ENCODE assay signal across 8 cellular contexts in genomic region chr3:42042747-42043115, GRCh38. TPM values are rescaled to one million over a fixed set of nuclear protein-coding genes. Genes with fewer than 3 reads are reported as not detected.
DNase-seq lines count a peak whose midpoint lies in the region; ATAC-seq and TF ChIP-seq lines count a peak whose summit lies in the region.

No MANE protein-coding gene starts in this region.

- H3K4me3 ChIP-seq in heart left ventricle (peak overlapping the region in 5 of 12 donors; percentile 3 to 34 (median 20)), parathyroid adenoma (ENCODE audit: low read depth, low read length) (peak overlapping the region; percentile 1)

- H3K27ac ChIP-seq in heart left ventricle (peak overlapping the region in 11 of 12 donors; percentile 62 to 86 (median 78)), parathyroid adenoma (peak overlapping the region; percentile 50)

- intact Hi-C loops in heart left ventricle (cut with DNase I) = no loop called here
- intact Hi-C loops in CD14-positive monocyte (cut with micrococcal nuclease) = no loop called here

- peaks cover 38% of the 10 kb centered on the region for H3K79me2 ChIP-seq in parathyroid adenoma

- H2AFZ ChIP-seq in parathyroid adenoma = peak overlapping the region; percentile 4

- H3K4me1 ChIP-seq in heart left ventricle (peaks cover 13 to 93% (median 58%) of the 10 kb centered on the region in 12 donors), parathyroid adenoma (peaks cover 13% of the 10 kb centered on the region)

- no peaks in the 10 kb centered on the region for H3K9me3 Mint-ChIP-seq in CD14-positive monocyte

- peak in 2 of 4 donors; percentile 28 to 31 for ATAC-seq in heart left ventricle
- ATAC-seq in HG03571 (IDR thresholded peaks at IDR 0.05; ENCODE audit: unreplicated experiment) = no peak

- no peak overlapping the region for H3K4me3 Mint-ChIP-seq in CD14-positive monocyte

- peaks cover 23% of the 10 kb centered on the region for H3K4me1 Mint-ChIP-seq in CD14-positive monocyte

- H3K27me3 ChIP-seq in heart left ventricle (no peaks in the 10 kb centered on the region), parathyroid adenoma (ENCODE audit: control insufficient read depth, insufficient read depth, low read length) (no peaks in the 10 kb centered on the region)

- TF ChIP-seq CTCF in heart left ventricle (IDR thresholded peaks at IDR 0.05) (no peak), parathyroid adenoma (IDR thresholded peaks at IDR 0.05) (no peak), CD14-positive monocyte (IDR thresholded peaks at IDR 0.05) (no peak)

- 10 to 21% (median 15%) methylated on average over 5 of the region's 5 CpGs for WGBS in heart left ventricle, 4 donors

- H3K36me3 ChIP-seq in heart left ventricle = no peaks in the 10 kb centered on the region
- no peaks in the 10 kb centered on the region for H3K36me3 ChIP-seq in parathyroid adenoma (ENCODE audit: control insufficient read depth, insufficient read depth, low read length)

- H3K36me3 Mint-ChIP-seq in CD14-positive monocyte = peaks cover 1 to 9% of the 10 kb centered on the region in 2 donors

- peak; percentile 77 for DNase-seq in EH (ENCODE audit: low read depth)
- DNase-seq in RPMI7951 (ENCODE audit: low read depth) = peak; percentile 24
- DNase-seq in heart left ventricle = no peak
- no peak for DNase-seq in CD14-positive monocyte (ENCODE audit: low spot score)
- DNase-seq in Kasumi-1 (lab: John Stamatoyannopoulos, UW) = no peak
- no peak for DNase-seq in COR-L47 (lab: John Stamatoyannopoulos, UW)

- peak overlapping the region; percentile 12 for H3K4me2 ChIP-seq in parathyroid adenoma (ENCODE audit: low read length)

- no peak overlapping the region for H3K9ac ChIP-seq in parathyroid adenoma

- no peak for TF ChIP-seq POLR2A in heart left ventricle (IDR thresholded peaks at IDR 0.05)

- H3K9me3 ChIP-seq in heart left ventricle = no peaks in the 10 kb centered on the region
- no peaks in the 10 kb centered on the region for H3K9me3 ChIP-seq in parathyroid adenoma (ENCODE audit: control insufficient read depth, low read length)

- no peaks in the 10 kb centered on the region for H3K27me3 Mint-ChIP-seq in CD14-positive monocyte (ENCODE audit: low read depth in 3 of 3)

- peak overlapping the region in 3 of 7 donors; percentile 33 to 70 (median 45) for H3K27ac Mint-ChIP-seq in CD14-positive monocyte

RNA-seq across cellular contexts. Expression of gene TRAK1, which starts 48.4 kb away (rescaled TPM):
- 15.4 and 16.5 TPM in 2 replicates for total RNA-seq in RPMI7951 (2014; rRNA removed; shearing (Covaris generic))
- total RNA-seq in heart left ventricle = 100 to 1,000 TPM; 149 to 364 (median 272) TPM
- polyA plus RNA-seq in heart left ventricle (10 to 100 TPM; 53.3 to 76.3 TPM), CD14-positive monocyte (1 to 10 TPM; 6.6 to 7.0 TPM)

Comparison
In these comparisons a context has a peak if more than half of its experiments do, and no peak if none do; other contexts are left out.
1. DNase-seq: peak in EH (single experiment) and RPMI7951 (single experiment); none in heart left ventricle (0 of 5), CD14-positive monocyte (single experiment), Kasumi-1 (0 of 2) and COR-L47 (single experiment).